9 cellular contexts compared by ENCODE assay signal in the genomic region with DNA sequence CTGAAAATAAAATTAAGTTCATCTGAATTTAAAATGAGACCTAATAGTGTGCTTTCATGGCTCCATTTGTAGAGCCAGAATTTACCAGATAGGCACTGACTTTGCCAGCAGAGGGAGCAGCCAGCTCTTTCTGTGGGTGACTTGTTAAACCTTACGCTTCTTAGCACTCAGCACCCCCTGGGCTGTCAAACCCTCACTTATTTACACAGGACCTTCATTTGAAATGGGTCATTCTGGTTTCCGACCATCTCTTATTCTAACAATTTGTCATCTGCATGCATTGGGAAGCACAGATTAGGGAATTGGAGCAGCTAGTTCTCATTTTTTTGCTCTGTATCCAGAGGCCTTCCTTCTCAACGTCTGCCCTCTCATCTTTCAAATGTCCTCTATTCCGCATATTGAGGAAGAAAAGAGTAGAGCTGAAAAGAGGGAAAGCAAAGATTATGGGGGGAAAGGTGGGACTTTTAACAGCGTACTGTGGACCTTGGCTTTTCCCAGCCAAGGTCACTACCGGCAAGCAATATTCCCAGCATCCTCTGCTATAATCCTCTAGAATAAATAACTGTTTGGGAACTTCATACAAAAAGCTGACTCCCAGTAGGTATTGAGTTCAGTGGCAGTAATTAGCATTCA. TPM values are rescaled to one million over a fixed set of nuclear protein-coding genes. Genes with fewer than 3 reads are reported as not detected.
DNase-seq lines count a peak whose midpoint lies in the region; ATAC-seq lines count a peak whose summit lies in the region.
"Had no signal": no experiment of that assay in that cellular context is flagged by ENCODE, and none has a peak within 500 bp of the region (broad histone marks: within the 10 kb centered on the region; RNA-seq: fewer than 3 reads in every experiment).

No MANE protein-coding gene starts in this region.

- peaks cover 8% of the 10 kb centered on the region for H3K4me1 Mint-ChIP-seq in activated CD4-positive, alpha-beta memory T cell treated with anti-CD3 and anti-CD28 coated beads for 36 hours (ENCODE audit: low read depth)
- peaks cover 22% of the 10 kb centered on the region for H3K4me1 Mint-ChIP-seq in stimulated activated memory B cell treated with anti-CD40 and anti-IgM and Interleukin-4, amounts not matched to agents 10 μg/mL and 1 μg/mL and 100 μg/mL, for 72 hours

- H3K27me3 Mint-ChIP-seq in activated CD4-positive, alpha-beta memory T cell treated with anti-CD3 and anti-CD28 coated beads for 36 hours: peaks cover 3% of the 10 kb centered on the region
- H3K27me3 Mint-ChIP-seq in stimulated activated memory B cell treated with anti-CD40 and anti-IgM and Interleukin-4, amounts not matched to agents 10 μg/mL and 1 μg/mL and 100 μg/mL, for 72 hours: no peaks in the 10 kb centered on the region

- DNase-seq in NCI-H2081 (lab: John Stamatoyannopoulos, UW): peak; percentile 10 to 63
- no peak for DNase-seq in NCI-H2081 treated with DMSO at 0.1 percent for 48 hours (lab: John Stamatoyannopoulos, UW)
- peak; percentile 43 for DNase-seq in NCI-H2196 (lab: John Stamatoyannopoulos, UW; ENCODE audit: unreplicated experiment)
- DNase-seq in activated CD4-positive, alpha-beta memory T cell treated with anti-CD3 and anti-CD28 coated beads for 36 hours: peak; percentile 71
- peak; percentile 28 for DNase-seq in effector CD8-positive, alpha-beta T cell (lab: John Stamatoyannopoulos, UW)
- peak; percentile 72 for DNase-seq in middle frontal gyrus (ENCODE audit: extremely low spot score, low spot score)

- no peak overlapping the region for H3K27ac Mint-ChIP-seq in activated CD4-positive, alpha-beta memory T cell treated with anti-CD3 and anti-CD28 coated beads for 36 hours
- no peak overlapping the region for H3K27ac Mint-ChIP-seq in stimulated activated memory B cell treated with anti-CD40 and anti-IgM and Interleukin-4, amounts not matched to agents 10 μg/mL and 1 μg/mL and 100 μg/mL, for 72 hours

- no peaks in the 10 kb centered on the region for H3K9me3 Mint-ChIP-seq in activated CD4-positive, alpha-beta memory T cell treated with anti-CD3 and anti-CD28 coated beads for 36 hours
- H3K9me3 Mint-ChIP-seq in stimulated activated memory B cell treated with anti-CD40 and anti-IgM and Interleukin-4, amounts not matched to agents 10 μg/mL and 1 μg/mL and 100 μg/mL, for 72 hours: no peaks in the 10 kb centered on the region

- intact Hi-C loops in activated CD4-positive, alpha-beta memory T cell treated with anti-CD3 and anti-CD28 coated beads for 36 hours (cut with micrococcal nuclease): loop anchor here (1.0 kb wide), 1 partner anchor 38 kb away; no protein-coding TSS in a partner anchor

- no peaks in the 10 kb centered on the region for H3K36me3 Mint-ChIP-seq in activated CD4-positive, alpha-beta memory T cell treated with anti-CD3 and anti-CD28 coated beads for 36 hours
- H3K36me3 Mint-ChIP-seq in stimulated activated memory B cell treated with anti-CD40 and anti-IgM and Interleukin-4, amounts not matched to agents 10 μg/mL and 1 μg/mL and 100 μg/mL, for 72 hours: no peaks in the 10 kb centered on the region

- peak; percentile 66 for ATAC-seq in stimulated activated memory B cell treated with anti-CD40 and anti-IgM and Interleukin-4, amounts not matched to agents 10 μg/mL and 1 μg/mL and 100 μg/mL, for 72 hours
- no peak for ATAC-seq in GM21825 (IDR thresholded peaks at IDR 0.05; ENCODE audit: unreplicated experiment)

- POLR2A ChIA-PET in activated CD4-positive, alpha-beta memory T cell treated with anti-CD3 and anti-CD28 coated beads for 36 hours (lab: Charles Lee): interaction anchor here (0.6 kb wide), 1 partner anchor 217 kb away, joined by 3 read pairs; no protein-coding TSS in a partner anchor

- no peak overlapping the region for H3K4me3 Mint-ChIP-seq in activated CD4-positive, alpha-beta memory T cell treated with anti-CD3 and anti-CD28 coated beads for 36 hours
- no peak overlapping the region for H3K4me3 Mint-ChIP-seq in stimulated activated memory B cell treated with anti-CD40 and anti-IgM and Interleukin-4, amounts not matched to agents 10 μg/mL and 1 μg/mL and 100 μg/mL, for 72 hours

- CTCF ChIA-PET in activated CD4-positive, alpha-beta memory T cell treated with anti-CD3 and anti-CD28 coated beads for 36 hours (lab: Charles Lee): interaction anchor here (0.7 to 3.9 kb wide), 25 partner anchors 9 to 543 kb away, joined by 3 to 42 read pairs (median 4); no protein-coding TSS in a partner anchor

RNA-seq across cellular contexts. Expression of gene ASRGL1, which starts 3.1 kb away (rescaled TPM):
- total RNA-seq in activated CD4-positive, alpha-beta memory T cell treated with anti-CD3 and anti-CD28 coated beads for 36 hours: 1 to 10 TPM; 7.7 to 8.2 TPM

RNA-seq across cellular contexts. Expression of gene SCGB1D4, which starts 41.5 kb away (rescaled TPM):
- total RNA-seq in activated CD4-positive, alpha-beta memory T cell treated with anti-CD3 and anti-CD28 coated beads for 36 hours: not detected
- total RNA-seq: glomerular endothelial cell had no signal
